ENCODE assay signal across 8 cellular contexts in genomic region chrX:118495061-118495921, GRCh38. TPM values are rescaled to one million over a fixed set of nuclear protein-coding genes. Genes with fewer than 3 reads are reported as not detected.
A peak's percentile ranks its signal among the peaks of the same experiment; 100 is the strongest.
DNase-seq lines count a peak whose midpoint lies in the region; ATAC-seq and TF ChIP-seq lines count a peak whose summit lies in the region.

TSS of gene DOCK11 (plus strand) at chrX:118495815. CDS start at chrX:118495972, 157 bp downstream.

- no peaks in the 10 kb centered on the region for H3K9me3 Mint-ChIP-seq in activated naive CD4-positive, alpha-beta T cell treated with anti-CD3 and anti-CD28 coated beads, Interleukin-2, amount 10 ng/mL, durations not matched to agents 7 days and 5 days
- H3K9me3 Mint-ChIP-seq in glutamatergic neuron (ENCODE audit: unreplicated experiment): peaks cover 8% of the 10 kb centered on the region

- 10% methylated on average over 59 of the region's 64 CpGs for WGBS in SK-N-SH (ENCODE audit: low lambda C conversion rate)
- WGBS in suprapubic skin: 49% methylated on average over 33 of the region's 64 CpGs

- H3K36me3 Mint-ChIP-seq in activated naive CD4-positive, alpha-beta T cell treated with anti-CD3 and anti-CD28 coated beads, Interleukin-2, amount 10 ng/mL, durations not matched to agents 7 days and 5 days: peaks cover 23% of the 10 kb centered on the region
- no peaks in the 10 kb centered on the region for H3K36me3 Mint-ChIP-seq in glutamatergic neuron (ENCODE audit: unreplicated experiment)

- H3F3A ChIP-seq in SK-N-SH (replicated peaks; ENCODE audit: insufficient read depth): peaks cover 4% of the 10 kb centered on the region

- CTCF ChIA-PET in SK-N-SH (lab: Yijun Ruan, JAX): interaction anchor here (4.3 kb wide), 1 partner anchor 106 kb away, joined by 13 read pairs; no protein-coding TSS in a partner anchor
- CTCF ChIA-PET in activated naive CD4-positive, alpha-beta T cell treated with anti-CD3 and anti-CD28 coated beads, Interleukin-2, amount 10 ng/mL, durations not matched to agents 7 days and 5 days (lab: Charles Lee): interaction anchor here (1.4 to 2.3 kb wide), 2 partner anchors 31 to 106 kb away, joined by 3 to 6 read pairs; no protein-coding TSS in a partner anchor

- H3K36me3 ChIP-seq in Karpas-422 (ENCODE audit: insufficient read depth, low read length) (no peaks in the 10 kb centered on the region), SK-N-SH (replicated peaks in 1 of 2; ENCODE audit: control insufficient read depth in 1 of 2, insufficient read depth in 2 of 2, low read length in 1 of 2) (no peaks in the 10 kb centered on the region), suprapubic skin (no peaks in the 10 kb centered on the region)

- H3K27me3 Mint-ChIP-seq in activated naive CD4-positive, alpha-beta T cell treated with anti-CD3 and anti-CD28 coated beads, Interleukin-2, amount 10 ng/mL, durations not matched to agents 7 days and 5 days: no peaks in the 10 kb centered on the region
- peaks cover 5% of the 10 kb centered on the region for H3K27me3 Mint-ChIP-seq in glutamatergic neuron (ENCODE audit: unreplicated experiment)

- DNase-seq in EH (ENCODE audit: low read depth): peak; percentile 88
- DNase-seq in Karpas-422: peak; percentile 91
- peak; percentile 84 for DNase-seq in SK-N-SH
- peak; percentile 90 for DNase-seq in activated naive CD4-positive, alpha-beta T cell treated with anti-CD3 and anti-CD28 coated beads, Interleukin-2, amount 10 ng/mL, durations not matched to agents 7 days and 5 days
- peak; percentile 80 for DNase-seq in glutamatergic neuron
- no peak for DNase-seq in omental fat pad (ENCODE audit: low spot score)
- DNase-seq in suprapubic skin (ENCODE audit: low spot score in 2 of 2): peak; percentile 88 to 90

- H2AFZ ChIP-seq in Karpas-422 (ENCODE audit: low read length) (no peak within 1 kb of the TSS), SK-N-SH (ENCODE audit: low read depth) (peak within 1 kb of the TSS; percentile 73; the same call in 1 of the 2 replicates)

- peak in 1 of 2 donors; percentile 31 for TF ChIP-seq POLR2A in suprapubic skin (IDR thresholded peaks at IDR 0.05)

- no peak for TF ChIP-seq RAD21 in SK-N-SH (IDR thresholded peaks at IDR 0.05; ENCODE audit: low read length)

- H3K4me2 ChIP-seq in Karpas-422 (ENCODE audit: low read depth, low read length, poor library complexity, severe bottlenecking) (peak within 1 kb of the TSS; percentile 72), SK-N-SH (peak within 1 kb of the TSS; percentile 79)

- no peaks in the 10 kb centered on the region for H3K27me3 ChIP-seq in Karpas-422 (ENCODE audit: low read length)
- H3K27me3 ChIP-seq in SK-N-SH (ENCODE audit: insufficient read depth): peaks cover 6% of the 10 kb centered on the region; the same call in 1 of the 2 replicates
- H3K27me3 ChIP-seq in suprapubic skin: no peaks in the 10 kb centered on the region

- peak within 1 kb of the TSS; percentile 100 for H3K4me3 Mint-ChIP-seq in activated naive CD4-positive, alpha-beta T cell treated with anti-CD3 and anti-CD28 coated beads, Interleukin-2, amount 10 ng/mL, durations not matched to agents 7 days and 5 days
- H3K4me3 Mint-ChIP-seq in glutamatergic neuron (ENCODE audit: unreplicated experiment): peak within 1 kb of the TSS; percentile 92

- H3K79me2 ChIP-seq in Karpas-422 (ENCODE audit: low read length): peaks cover 36% of the 10 kb centered on the region
- H3K79me2 ChIP-seq in SK-N-SH (ENCODE audit: insufficient read depth): peaks cover 23% of the 10 kb centered on the region; the same call in 1 of the 2 replicates

- H3K9me2 ChIP-seq in Karpas-422 (replicated peaks; ENCODE audit: insufficient read depth, low read length) (no peaks in the 10 kb centered on the region), SK-N-SH (no peaks in the 10 kb centered on the region)

- TF ChIP-seq EP300 in SK-N-SH (IDR thresholded peaks at IDR 0.05; ENCODE audit: borderline replicate concordance in 1 of 2, low read depth in 1 of 2, low read length in 1 of 2): no peak
- no peak for TF ChIP-seq EP300 in suprapubic skin (IDR thresholded peaks at IDR 0.05)

- peaks cover 16% of the 10 kb centered on the region for H3K4me1 ChIP-seq in Karpas-422 (ENCODE audit: low read length)
- peaks cover 0 to 4% of the 10 kb centered on the region in 2 experiments; a peak in 1 of 4 replicates for H3K4me1 ChIP-seq in SK-N-SH (ENCODE audit: control insufficient read depth in 1 of 2, insufficient read depth in 2 of 2, low read depth in 1 of 2, low read length in 1 of 2)
- no peaks in the 10 kb centered on the region for H3K4me1 ChIP-seq in suprapubic skin

- POLR2A ChIA-PET in SK-N-SH (lab: Yijun Ruan, JAX): no interaction called here

- H4K20me1 ChIP-seq in Karpas-422 (ENCODE audit: insufficient read depth, low read depth, low read length) (no peaks in the 10 kb centered on the region), SK-N-SH (ENCODE audit: insufficient read depth) (no peaks in the 10 kb centered on the region; the same call in 1 of the 2 replicates)

- peaks cover 37% of the 10 kb centered on the region for H3K4me1 Mint-ChIP-seq in activated naive CD4-positive, alpha-beta T cell treated with anti-CD3 and anti-CD28 coated beads, Interleukin-2, amount 10 ng/mL, durations not matched to agents 7 days and 5 days
- peaks cover 11% of the 10 kb centered on the region for H3K4me1 Mint-ChIP-seq in glutamatergic neuron (ENCODE audit: low read depth, unreplicated experiment)

- H3K27ac Mint-ChIP-seq in activated naive CD4-positive, alpha-beta T cell treated with anti-CD3 and anti-CD28 coated beads, Interleukin-2, amount 10 ng/mL, durations not matched to agents 7 days and 5 days: peak within 1 kb of the TSS; percentile 100
- H3K27ac Mint-ChIP-seq in glutamatergic neuron (ENCODE audit: unreplicated experiment): peak within 1 kb of the TSS; percentile 91

- H3K27ac ChIP-seq in Karpas-422 (ENCODE audit: low read length): peak within 1 kb of the TSS; percentile 53
- peak within 1 kb of the TSS; percentile 6 to 62; a peak in 3 of 4 replicates for H3K27ac ChIP-seq in SK-N-SH (ENCODE audit: low read depth in 2 of 2, low read length in 1 of 2)
- peak within 1 kb of the TSS; percentile 87 for H3K27ac ChIP-seq in suprapubic skin

- no peak for TF ChIP-seq CTCF in SK-N-SH (IDR thresholded peaks at IDR 0.05)
- TF ChIP-seq CTCF in glutamatergic neuron (IDR thresholded peaks at IDR 0.05; ENCODE audit: partially characterized antibody, unreplicated experiment): no peak
- no peak for TF ChIP-seq CTCF in omental fat pad (IDR thresholded peaks at IDR 0.05)
- no peak for TF ChIP-seq CTCF in suprapubic skin (IDR thresholded peaks at IDR 0.05)

- H3K9me3 ChIP-seq in Karpas-422 (ENCODE audit: low read length): no peaks in the 10 kb centered on the region
- H3K9me3 ChIP-seq in SK-N-SH: no peaks in the 10 kb centered on the region
- H3K9me3 ChIP-seq in suprapubic skin: no peaks in the 10 kb centered on the region

- peak; percentile 64 for ATAC-seq in GM21786 (IDR thresholded peaks at IDR 0.05; ENCODE audit: unreplicated experiment)
- ATAC-seq in omental fat pad (ENCODE audit: low FRiP score): peak; percentile 94

- H3K9ac ChIP-seq in Karpas-422 (ENCODE audit: low read length) (peak within 1 kb of the TSS; percentile 82), SK-N-SH (peak within 1 kb of the TSS; percentile 64)

- peak within 1 kb of the TSS; percentile 82 for H3K4me3 ChIP-seq in Karpas-422 (ENCODE audit: low read length)
- H3K4me3 ChIP-seq in SK-N-SH (ENCODE audit: low read depth in 2 of 2, low read length in 1 of 2): peak within 1 kb of the TSS; percentile 59 to 76
- peak within 1 kb of the TSS; percentile 70 for H3K4me3 ChIP-seq in suprapubic skin

TF ChIP-seq in SK-N-SH, 30 proteins besides CTCF, POLR2A, EP300 and RAD21 (continues in another document):
- no peak for TF ChIP-seq GATA2 (CRISPR knock-in tag; IDR thresholded peaks at IDR 0.05)
- no peak for TF ChIP-seq ELF1 (IDR thresholded peaks at IDR 0.05)
- TF ChIP-seq EZH2phosphoT487 (IDR thresholded peaks at IDR 0.05; ENCODE audit: borderline replicate concordance, low read depth): no peak
- no peak for TF ChIP-seq MEF2A (IDR thresholded peaks at IDR 0.05; ENCODE audit: borderline replicate concordance, low read depth)
- TF ChIP-seq IRF3 (IDR thresholded peaks at IDR 0.05; ENCODE audit: low read depth, low read length): no peak
- TF ChIP-seq YY1 (IDR thresholded peaks at IDR 0.05; ENCODE audit: low read depth): no peak
- no peak for TF ChIP-seq ZBTB33 (IDR thresholded peaks at IDR 0.05; ENCODE audit: borderline replicate concordance, low read depth)
- TF ChIP-seq GABPA (IDR thresholded peaks at IDR 0.05; ENCODE audit: low read depth): no peak

RNA-seq across cellular contexts. Expression of gene DOCK11, which starts in this region (rescaled TPM):
- 39.3 and 70.5 TPM in 2 replicates for total RNA-seq in Karpas-422 (2014; rRNA removed; shearing (Covaris generic); ENCODE audit: low replicate concordance)
- polyA plus RNA-seq in SK-N-SH (2012; rRNA removed): 34.8 and 39.3 TPM in 2 replicates
- polyA plus RNA-seq in SK-N-SH (2012; cell fraction: cytosol; rRNA removed): 50.5 and 72.0 TPM in 2 replicates
- 24.0 and 47.2 TPM in 2 replicates for polyA plus RNA-seq in SK-N-SH (2012; cell fraction: nucleus; rRNA removed)
- total RNA-seq in glutamatergic neuron (ENCODE audit: unreplicated experiment) (53.1 TPM), omental fat pad (100 to 1,000 TPM in 1 of 4 donors, 10 to 100 TPM in 3; 62.1 to 156 (median 76.3) TPM), suprapubic skin (1 to 10 TPM; 3.9 to 9.4 (median 5.7) TPM)

Comparison
In these comparisons a context has a peak if more than half of its experiments do, and no peak if none do; other contexts are left out.
1. H3K27ac ChIP-seq: peak in every context shown above with its lines; median percentile 87 in suprapubic skin; 53 in Karpas-422; 34 in SK-N-SH.